Comparison of ENCODE assay signal across 18 cellular contexts in genomic region chr6:56624728-56625069, GRCh38. TPM values are rescaled to one million over a fixed set of nuclear protein-coding genes. Genes with fewer than 3 reads are reported as not detected.
DNase-seq lines count a peak whose midpoint lies in the region; ATAC-seq, FAIRE-seq and TF ChIP-seq lines count a peak whose summit lies in the region.
"Had no signal": no experiment of that assay in that cellular context is flagged by ENCODE, and none has a peak within 500 bp of the region (broad histone marks: within the 10 kb centered on the region; RNA-seq: fewer than 3 reads in every experiment).

No MANE protein-coding gene starts in this region.

- no peak overlapping the region for H3K4me3 ChIP-seq in right lobe of liver
- H3K4me3 ChIP-seq: K562 had no signal

- WGBS in right lobe of liver (ENCODE audit: insufficient coverage, low coverage, low lambda C conversion rate, missing lambda C conversion rate), result 22% methylated on average over 1 of the region's 1 CpG

- intact Hi-C loops in right lobe of liver (cut with DNase I), result no loop called here

- peak in 3 of 4 donors; percentile 47 to 63 (median 49) for ATAC-seq in right lobe of liver
- no peak for ATAC-seq in GM18519 (IDR thresholded peaks at IDR 0.05; ENCODE audit: low FRiP score, unreplicated experiment)
- ATAC-seq in HG02885 (IDR thresholded peaks at IDR 0.05; ENCODE audit: poor library complexity, unreplicated experiment), result no peak
- ATAC-seq: K562 had no signal

- H3K36me3 ChIP-seq in right lobe of liver, result peaks cover 0 to 79% (median 32%) of the 10 kb centered on the region in 4 donors

- H3K4me1 ChIP-seq in right lobe of liver, result peaks cover 0 to 16% (median 0%) of the 10 kb centered on the region in 4 donors
- H3K4me1 ChIP-seq: BE2C had no signal

- peak; percentile 45 for FAIRE-seq in colon (lab: Jason Lieb, UNC)
- FAIRE-seq: D721Med, K562 had no signal

- DNase-seq in DMS53 treated with DMSO at 0.1 percent for 48 hours (lab: John Stamatoyannopoulos, UW; ENCODE audit: unreplicated experiment) (peak; percentile 92), right lobe of liver (no peak), NCI-H2029 treated with DMSO at 0.1 percent for 48 hours (lab: John Stamatoyannopoulos, UW) (no peak), NCI-H1436 (lab: John Stamatoyannopoulos, UW) (no peak)
- DNase-seq: BE2C; CD4-positive, alpha-beta memory T cell; DMS153; GOT3; H9; Karpas-422 had no signal

- no peak for TF ChIP-seq POLR2A in right lobe of liver (IDR thresholded peaks at IDR 0.05)

- no peaks in the 10 kb centered on the region for H3K27me3 ChIP-seq in right lobe of liver
- H3K27me3 ChIP-seq: BE2C had no signal

- no peak for TF ChIP-seq CTCF in 22Rv1 (IDR thresholded peaks at IDR 0.05)
- no peak for TF ChIP-seq CTCF in right lobe of liver (IDR thresholded peaks at IDR 0.05)

- H3K9me3 ChIP-seq in right lobe of liver, result no peaks in the 10 kb centered on the region
- H3K9me3 ChIP-seq: BE2C had no signal

- H3K27ac ChIP-seq in 22Rv1 (peak overlapping the region; percentile 72), right lobe of liver (no peak overlapping the region)
- H3K27ac ChIP-seq: C4-2B, HL-60 had no signal

RNA-seq across cellular contexts. Expression of gene DST, which starts 18.0 kb away (rescaled TPM):
- 100 to 1,000 TPM in 5 of 6 experiments, 10 to 100 TPM in 1; 92.1 to 207 (median 156) TPM for total RNA-seq in right lobe of liver

Comparison
In these comparisons a context has a peak if more than half of its experiments do, and no peak if none do; other contexts are left out.
1. ATAC-seq: peak in right lobe of liver (3 of 4); none in GM18519 (single experiment) and HG02885 (single experiment).